In genomic region chr7:47346378-47346914, GRCh38 we compare ENCODE assay signal across 17 cellular contexts.
DNase-seq lines count a peak whose midpoint lies in the region; ATAC-seq, FAIRE-seq and TF ChIP-seq lines count a peak whose summit lies in the region.
"Had no signal": no experiment of that assay in that cellular context is flagged by ENCODE, and none has a peak within 500 bp of the region (broad histone marks: within the 10 kb centered on the region; RNA-seq: fewer than 3 reads in every experiment).

No MANE protein-coding gene starts in this region.

- no peak overlapping the region for H3K9ac ChIP-seq in trophoblast cell (ENCODE audit: low read length)
- H3K9ac ChIP-seq in colonic mucosa (ENCODE audit: low read depth in 2 of 2, low read length in 2 of 2), result no peak overlapping the region
- H3K9ac ChIP-seq: BLaER1 treated with 17β-estradiol and CSF1 and Interleukin-3, amounts not matched to agents 10 nM and 100 nM had no signal

- H2AFZ ChIP-seq in trophoblast cell (ENCODE audit: insufficient read depth, low read length, poor library complexity), result no peak overlapping the region

- H3K4me3 ChIP-seq in trophoblast cell (ENCODE audit: low read depth, low read length) (no peak overlapping the region), colonic mucosa (no peak overlapping the region)
- H3K4me3 ChIP-seq: BLaER1 treated with 17β-estradiol and CSF1 and Interleukin-3, amounts not matched to agents 10 nM and 100 nM had no signal

- H3K4ac ChIP-seq in trophoblast cell (ENCODE audit: low read depth, low read length), result no peak overlapping the region

- no peak overlapping the region for H4K8ac ChIP-seq in trophoblast cell (ENCODE audit: low read depth, low read length)

- peak; percentile 27 for FAIRE-seq in urothelium cell line (lab: Jason Lieb, UNC)
- FAIRE-seq: H54, HTR-8/SVneo had no signal

- ATAC-seq in Right ventricle myocardium inferior (no peak), left lobe of liver (no peak)
- ATAC-seq: HCT116 had no signal

- no peaks in the 10 kb centered on the region for H3K27me3 ChIP-seq in trophoblast cell (ENCODE audit: insufficient read depth, low read length)
- H3K27me3 ChIP-seq in colonic mucosa, result no peaks in the 10 kb centered on the region
- H3K27me3 ChIP-seq: BLaER1 treated with 17β-estradiol and CSF1 and Interleukin-3, amounts not matched to agents 10 nM and 100 nM had no signal

- peaks cover 57 to 76% of the 10 kb centered on the region in 2 experiments for H3K36me3 ChIP-seq in trophoblast cell (ENCODE audit: control insufficient read depth in 1 of 2, insufficient read depth in 2 of 2, low read length in 2 of 2)
- no peaks in the 10 kb centered on the region for H3K36me3 ChIP-seq in colonic mucosa

- no CpG with 5 or more reads among the region's 7 CpGs for WGBS in trophoblast cell (ENCODE audit: extremely low coverage, insufficient coverage, insufficient read length)

- no peak overlapping the region for H3K14ac ChIP-seq in trophoblast cell (ENCODE audit: low read length)

- no peak overlapping the region for H3K23ac ChIP-seq in trophoblast cell (ENCODE audit: low read length)

- H2BK5ac ChIP-seq in trophoblast cell (ENCODE audit: low read depth, low read length, poor library complexity), result no peak overlapping the region

- H3K27ac ChIP-seq in trophoblast cell (ENCODE audit: low read depth, low read length), result no peak overlapping the region
- no peak overlapping the region for H3K27ac ChIP-seq in colonic mucosa
- H3K27ac ChIP-seq: 22Rv1; BLaER1 treated with 17β-estradiol and CSF1 and Interleukin-3, amounts not matched to agents 10 nM and 100 nM had no signal

- no peak overlapping the region for H4K91ac ChIP-seq in trophoblast cell (ENCODE audit: low read depth, low read length)

- no peaks in the 10 kb centered on the region for H3K79me1 ChIP-seq in trophoblast cell (ENCODE audit: low read length)

- H2BK12ac ChIP-seq in trophoblast cell (ENCODE audit: low read length), result no peak overlapping the region

- H3K18ac ChIP-seq in trophoblast cell (ENCODE audit: low read length), result peak overlapping the region; percentile 79

- H3K4me1 ChIP-seq in trophoblast cell (ENCODE audit: control insufficient read depth in 1 of 2, insufficient read depth in 2 of 2, low read length in 2 of 2), result no peaks in the 10 kb centered on the region
- H3K4me1 ChIP-seq in colonic mucosa, result no peaks in the 10 kb centered on the region

- H4K12ac ChIP-seq in trophoblast cell (ENCODE audit: low read depth, low read length), result peak overlapping the region; percentile 22

- peak; percentile 56 for DNase-seq in cardiac septum (ENCODE audit: low spot score)
- DNase-seq in Right ventricle myocardium inferior (ENCODE audit: missing footprints), result no peak
- peak; percentile 21 for DNase-seq in left lobe of liver (ENCODE audit: low spot score)
- no peak for DNase-seq in trophoblast cell
- no peak for DNase-seq in urothelium cell line (ENCODE audit: low spot score)
- DNase-seq in colonic mucosa, result no peak
- no peak for DNase-seq in central memory CD4-positive, alpha-beta T cell
- DNase-seq in NCI-H146 treated with DMSO at 0.1 percent for 48 hours (lab: John Stamatoyannopoulos, UW; ENCODE audit: unreplicated experiment), result no peak
- DNase-seq: AML-193; CD4-positive, CD25-positive, alpha-beta regulatory T cell; DMS53; GF-D8 had no signal

- H3K9me3 ChIP-seq in trophoblast cell (ENCODE audit: insufficient read depth, low read depth, low read length), result peaks cover 4% of the 10 kb centered on the region
- H3K9me3 ChIP-seq in colonic mucosa, result no peaks in the 10 kb centered on the region
- H3K9me3 ChIP-seq: BLaER1 treated with 17β-estradiol and CSF1 and Interleukin-3, amounts not matched to agents 10 nM and 100 nM had no signal

- no peak for TF ChIP-seq CTCF in colonic mucosa (IDR thresholded peaks at IDR 0.05)

- no peak overlapping the region for H2AK5ac ChIP-seq in trophoblast cell (ENCODE audit: low read length)

- no peak overlapping the region for H3K4me2 ChIP-seq in trophoblast cell (ENCODE audit: low read length)

- H2BK120ac ChIP-seq in trophoblast cell (ENCODE audit: insufficient read depth, low read length, poor library complexity), result no peak overlapping the region

- peaks cover 1% of the 10 kb centered on the region for H3K79me2 ChIP-seq in trophoblast cell (ENCODE audit: control insufficient read depth, insufficient read depth, low read length, poor library complexity)

- intact Hi-C loops in cardiac septum (cut with DNase I) (no loop called here), Right ventricle myocardium inferior (cut with DNase I) (no loop called here), colonic mucosa (cut with DNase I) (no loop called here)

Comparison
In these comparisons a context has a peak if more than half of its experiments do, and no peak if none do; other contexts are left out.
1. DNase-seq: peak in cardiac septum (single experiment) and left lobe of liver (single experiment); none in Right ventricle myocardium inferior (single experiment), trophoblast cell (0 of 2), urothelium cell line (single experiment), colonic mucosa (single experiment), central memory CD4-positive, alpha-beta T cell (single experiment) and NCI-H146 treated with DMSO at 0.1 percent for 48 hours (single experiment).